In genomic region chr2:16828828-16829160, GRCh38 we compare ENCODE assay signal across 19 cellular contexts.
"Had no signal": no experiment of that assay in that cellular context is flagged by ENCODE, and none has a peak within 500 bp of the region (broad histone marks: within the 10 kb centered on the region; RNA-seq: fewer than 3 reads in every experiment).

No MANE protein-coding gene starts in this region.

- H3K4me3 ChIP-seq: coronary artery, gastroesophageal sphincter, heart left ventricle, thyroid gland had no signal

- H3K9me3 ChIP-seq: gastroesophageal sphincter, heart left ventricle, thyroid gland had no signal

- H3K9me3 Mint-ChIP-seq: activated naive CD8-positive, alpha-beta T cell treated with anti-CD3 and anti-CD28 coated beads, Interleukin-2, amount 10 ng/mL, durations not matched to agents 7 days and 5 days; activated T-helper 17 cell treated with anti-CD3 and anti-CD28 coated beads, Interleukin-2, amount 50 U/mL, for 72 hours had no signal

- ATAC-seq: activated T-helper 17 cell treated with anti-CD3 and anti-CD28 coated beads, Interleukin-2, amount 50 U/mL, for 72 hours; gastroesophageal sphincter; heart left ventricle; left colon had no signal

- H3K4me3 Mint-ChIP-seq: activated naive CD8-positive, alpha-beta T cell treated with anti-CD3 and anti-CD28 coated beads, Interleukin-2, amount 10 ng/mL, durations not matched to agents 7 days and 5 days; activated T-helper 17 cell treated with anti-CD3 and anti-CD28 coated beads, Interleukin-2, amount 50 U/mL, for 72 hours; nephron had no signal

- H3K27me3 ChIP-seq: brain microvascular endothelial cell, gastroesophageal sphincter, heart left ventricle, thyroid gland had no signal

- H3K27ac ChIP-seq: brain microvascular endothelial cell, coronary artery, gastroesophageal sphincter, heart left ventricle, thyroid gland, WERI-Rb-1 had no signal

- DNase-seq: activated CD4-positive, alpha-beta T cell treated with anti-CD3 and anti-CD28 coated beads, Interleukin-2, amount 50 U/mL, for 48 hours; activated naive CD4-positive, alpha-beta T cell treated with Interleukin-2 at 50 U/mL for 16 hours; activated naive CD8-positive, alpha-beta T cell treated with anti-CD3 and anti-CD28 coated beads, Interleukin-2, amount 10 ng/mL, durations not matched to agents 7 days and 5 days; activated T-cell treated with anti-CD3 and anti-CD28 coated beads, Interleukin-2, amount 50 U/mL, for 1 hour; amygdala; brain microvascular endothelial cell; heart left ventricle; left colon; midbrain; nucleus accumbens; stimulated activated CD4-positive, alpha-beta T cell treated with anti-CD3 and anti-CD28 coated beads, Interleukin-12 subunit alpha, Interleukin-12 subunit beta, amount 100 ng/mL, for 4 hours; stimulated activated CD4-positive, alpha-beta T cell treated with anti-CD3 and anti-CD28 coated beads, Interleukin-2, amount 100 ng/mL, for 24 hours; stimulated activated naive CD4-positive, alpha-beta T cell treated with Interleukin-2 at 50 U/mL for 16 hours; thyroid gland; WERI-Rb-1 had no signal

- H3K36me3 Mint-ChIP-seq: activated naive CD8-positive, alpha-beta T cell treated with anti-CD3 and anti-CD28 coated beads, Interleukin-2, amount 10 ng/mL, durations not matched to agents 7 days and 5 days had no signal

- H3K27me3 Mint-ChIP-seq: activated naive CD8-positive, alpha-beta T cell treated with anti-CD3 and anti-CD28 coated beads, Interleukin-2, amount 10 ng/mL, durations not matched to agents 7 days and 5 days; activated T-helper 17 cell treated with anti-CD3 and anti-CD28 coated beads, Interleukin-2, amount 50 U/mL, for 72 hours had no signal

- H3K4me1 Mint-ChIP-seq: activated naive CD8-positive, alpha-beta T cell treated with anti-CD3 and anti-CD28 coated beads, Interleukin-2, amount 10 ng/mL, durations not matched to agents 7 days and 5 days; activated T-helper 17 cell treated with anti-CD3 and anti-CD28 coated beads, Interleukin-2, amount 50 U/mL, for 72 hours; nephron had no signal

- H3K4me1 ChIP-seq: gastroesophageal sphincter, heart left ventricle, thyroid gland had no signal

- H3K27ac Mint-ChIP-seq: activated naive CD8-positive, alpha-beta T cell treated with anti-CD3 and anti-CD28 coated beads, Interleukin-2, amount 10 ng/mL, durations not matched to agents 7 days and 5 days; activated T-helper 17 cell treated with anti-CD3 and anti-CD28 coated beads, Interleukin-2, amount 50 U/mL, for 72 hours; nephron had no signal

- H3K36me3 ChIP-seq: brain microvascular endothelial cell, gastroesophageal sphincter, heart left ventricle, thyroid gland, WERI-Rb-1 had no signal
